27 cellular contexts compared by ENCODE assay signal in genomic region chr12:58051378-58051777, GRCh38.
"Had no signal": no experiment of that assay in that cellular context is flagged by ENCODE, and none has a peak within 500 bp of the region (broad histone marks: within the 10 kb centered on the region; RNA-seq: fewer than 3 reads in every experiment).

No MANE protein-coding gene starts in this region.

- DNase-seq: activated CD4-positive, alpha-beta memory T cell treated with anti-CD3 and anti-CD28 coated beads for 36 hours; activated CD4-positive, alpha-beta T cell treated with anti-CD3 and anti-CD28 coated beads for 4 hours; activated CD4-positive, alpha-beta T cell treated with anti-CD3 and anti-CD28 coated beads, Interleukin-2, amount 50 U/mL, for 1 hour; activated CD8-positive, alpha-beta memory T cell treated with anti-CD3 and anti-CD28 coated beads, Interleukin-2, amount 50 U/mL, for 4 hours; activated gamma-delta T cell treated with Interleukin-2 at 50 U/mL for 16 hours; activated naive CD4-positive, alpha-beta T cell treated with anti-CD3 and anti-CD28 coated beads for 36 hours; activated naive CD8-positive, alpha-beta T cell treated with anti-CD3 and anti-CD28 coated beads, Interleukin-2, amount 50 U/mL, for 24 hours; activated T-cell treated with anti-CD3 and anti-CD28 coated beads for 4 hours; activated T-cell treated with anti-CD3 and anti-CD28 coated beads, Interleukin-2, amount 50 U/mL, for 4 hours; anterior cingulate cortex; caudate nucleus; cerebellar nuclear complex; KG1; MM.1S; NCI-H1092; NCI-H1436 treated with DMSO at 0.1 percent for 48 hours; NCI-H1694 treated with DMSO at 0.1 percent for 48 hours; NCI-H2029; NCI-H345; NCI-H524 treated with DMSO at 0.1 percent for 48 hours; NCI-H748 treated with DMSO at 0.1 percent for 48 hours; NK-92 treated with Interleukin-12 subunit alpha and Interleukin-12 subunit beta, amount 100 ng/mL, for 24 hours; PC-9; SIG-M5; T1000 had no signal

- ATAC-seq: activated naive CD8-positive, alpha-beta T cell treated with anti-CD3 and anti-CD28 coated beads, Interleukin-2, amount 50 U/mL, for 24 hours; activated T-cell treated with anti-CD3 and anti-CD28 coated beads, Interleukin-2, amount 50 U/mL, for 4 hours; Right ventricle myocardium inferior; SK-N-SH treated with all-trans-retinoic acid at 6 μM for 48 hours had no signal
